Comparison of ENCODE assay signal across 1 cellular context in the genomic region with DNA sequence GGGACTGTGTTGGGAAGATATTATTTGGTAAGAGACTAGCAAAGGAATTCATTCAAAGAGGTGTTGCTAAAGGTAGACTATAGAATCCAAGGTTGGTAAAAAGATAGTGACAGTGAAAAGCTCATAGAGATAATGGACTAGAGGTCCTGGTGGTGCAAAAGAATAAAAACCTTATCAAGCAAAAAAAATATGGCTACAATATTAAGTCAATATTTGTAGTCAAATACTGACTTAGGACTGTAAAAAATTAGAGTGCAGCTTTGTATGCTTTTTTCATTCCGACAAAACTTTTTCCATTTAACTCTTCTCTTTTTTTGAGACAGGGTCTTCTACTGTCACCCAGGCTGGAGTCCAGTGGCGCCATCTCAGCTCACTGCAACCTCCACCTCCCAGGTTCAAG.
TF ChIP-seq lines count a peak whose summit lies in the region.

No MANE protein-coding gene starts in this region.

TF ChIP-seq in GM12878, 131 proteins besides CTCF, POLR2A, EP300 and RAD21 (continued from another document):
- TF ChIP-seq, protein P1, sequence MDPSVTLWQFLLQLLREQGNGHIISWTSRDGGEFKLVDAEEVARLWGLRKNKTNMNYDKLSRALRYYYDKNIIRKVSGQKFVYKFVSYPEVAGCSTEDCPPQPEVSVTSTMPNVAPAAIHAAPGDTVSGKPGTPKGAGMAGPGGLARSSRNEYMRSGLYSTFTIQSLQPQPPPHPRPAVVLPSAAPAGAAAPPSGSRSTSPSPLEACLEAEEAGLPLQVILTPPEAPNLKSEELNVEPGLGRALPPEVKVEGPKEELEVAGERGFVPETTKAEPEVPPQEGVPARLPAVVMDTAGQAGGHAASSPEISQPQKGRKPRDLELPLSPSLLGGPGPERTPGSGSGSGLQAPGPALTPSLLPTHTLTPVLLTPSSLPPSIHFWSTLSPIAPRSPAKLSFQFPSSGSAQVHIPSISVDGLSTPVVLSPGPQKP (IDR thresholded peaks at IDR 0.05; ENCODE audit: low read depth, low read length) = no peak
- TF ChIP-seq MXI1 (IDR thresholded peaks at IDR 0.05; ENCODE audit: low read depth, low read length) = no peak
- no peak for TF ChIP-seq BMI1 (IDR thresholded peaks at IDR 0.05; ENCODE audit: borderline replicate concordance)
- TF ChIP-seq, protein P2, sequence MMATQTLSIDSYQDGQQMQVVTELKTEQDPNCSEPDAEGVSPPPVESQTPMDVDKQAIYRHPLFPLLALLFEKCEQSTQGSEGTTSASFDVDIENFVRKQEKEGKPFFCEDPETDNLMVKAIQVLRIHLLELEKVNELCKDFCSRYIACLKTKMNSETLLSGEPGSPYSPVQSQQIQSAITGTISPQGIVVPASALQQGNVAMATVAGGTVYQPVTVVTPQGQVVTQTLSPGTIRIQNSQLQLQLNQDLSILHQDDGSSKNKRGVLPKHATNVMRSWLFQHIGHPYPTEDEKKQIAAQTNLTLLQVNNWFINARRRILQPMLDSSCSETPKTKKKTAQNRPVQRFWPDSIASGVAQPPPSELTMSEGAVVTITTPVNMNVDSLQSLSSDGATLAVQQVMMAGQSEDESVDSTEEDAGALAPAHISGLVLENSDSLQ (IDR thresholded peaks at IDR 0.05) = no peak
- TF ChIP-seq HDGF (IDR thresholded peaks at IDR 0.05) = no peak
- TF ChIP-seq MYC (IDR thresholded peaks at IDR 0.05; ENCODE audit: insufficient read depth, insufficient read length, insufficient replicate concordance, low read length, severe bottlenecking) = no peak
- TF ChIP-seq SMARCA5 (IDR thresholded peaks at IDR 0.05) = no peak
- TF ChIP-seq MEF2B (IDR thresholded peaks at IDR 0.05; ENCODE audit: partially characterized antibody, poor library complexity, severe bottlenecking) = no peak
- no peak for TF ChIP-seq NR2F1 (conservative IDR thresholded peaks at IDR 0.05)
- no peak for TF ChIP-seq BCL11A (IDR thresholded peaks at IDR 0.05; ENCODE audit: low read depth, low read length)
- no peak for TF ChIP-seq NRF1 (conservative IDR thresholded peaks at IDR 0.05; ENCODE audit: low read depth, low read length)
- no peak for TF ChIP-seq SMAD5 (IDR thresholded peaks at IDR 0.05; ENCODE audit: low read depth)
- TF ChIP-seq, protein P3, sequence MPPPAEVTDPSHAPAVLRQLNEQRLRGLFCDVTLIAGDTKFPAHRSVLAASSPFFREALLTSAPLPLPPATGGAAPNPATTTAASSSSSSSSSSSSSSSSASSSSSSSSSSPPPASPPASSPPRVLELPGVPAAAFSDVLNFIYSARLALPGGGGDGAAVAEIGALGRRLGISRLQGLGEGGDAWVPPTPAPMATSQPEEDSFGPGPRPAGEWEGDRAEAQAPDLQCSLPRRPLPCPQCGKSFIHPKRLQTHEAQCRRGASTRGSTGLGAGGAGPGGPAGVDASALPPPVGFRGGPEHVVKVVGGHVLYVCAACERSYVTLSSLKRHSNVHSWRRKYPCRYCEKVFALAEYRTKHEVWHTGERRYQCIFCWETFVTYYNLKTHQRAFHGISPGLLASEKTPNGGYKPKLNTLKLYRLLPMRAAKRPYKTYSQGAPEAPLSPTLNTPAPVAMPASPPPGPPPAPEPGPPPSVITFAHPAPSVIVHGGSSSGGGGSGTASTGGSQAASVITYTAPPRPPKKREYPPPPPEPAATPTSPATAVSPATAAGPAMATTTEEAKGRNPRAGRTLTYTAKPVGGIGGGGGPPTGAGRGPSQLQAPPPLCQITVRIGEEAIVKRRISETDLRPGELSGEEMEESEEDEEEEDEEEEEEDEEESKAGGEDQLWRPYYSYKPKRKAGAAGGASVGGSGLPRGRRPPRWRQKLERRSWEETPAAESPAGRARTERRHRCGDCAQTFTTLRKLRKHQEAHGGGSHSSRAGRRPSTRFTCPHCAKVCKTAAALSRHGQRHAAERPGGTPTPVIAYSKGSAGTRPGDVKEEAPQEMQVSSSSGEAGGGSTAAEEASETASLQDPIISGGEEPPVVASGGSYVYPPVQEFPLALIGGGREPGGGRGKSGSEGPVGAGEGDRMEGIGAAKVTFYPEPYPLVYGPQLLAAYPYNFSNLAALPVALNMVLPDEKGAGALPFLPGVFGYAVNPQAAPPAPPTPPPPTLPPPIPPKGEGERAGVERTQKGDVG (CRISPR knock-in tag; IDR thresholded peaks at IDR 0.05) = no peak
- TF ChIP-seq NBN (IDR thresholded peaks at IDR 0.05) = no peak
- no peak for TF ChIP-seq SUZ12 (IDR thresholded peaks at IDR 0.05; ENCODE audit: unreplicated experiment)
